Comparison of ENCODE assay signal across 1 cellular context in genomic region chr3:45137656-45138181, GRCh38.
A peak's percentile ranks its signal among the peaks of the same experiment; 100 is the strongest.
TF ChIP-seq lines count a peak whose summit lies in the region.

No MANE protein-coding gene starts in this region.

TF ChIP-seq in K562, 482 proteins besides CTCF, POLR2A, EP300 and RAD21 (continued from another document and continues in another):
- TF ChIP-seq TEAD1 (CRISPR knock-in tag; IDR thresholded peaks at IDR 0.05) (peak in 1 of 2 experiments; percentile 80; a peak in 2 of 4 replicates), ESRRB (CRISPR knock-in tag; IDR thresholded peaks at IDR 0.05; ENCODE audit: borderline replicate concordance) (no peak), DDX20 (tag; IDR thresholded peaks at IDR 0.05; ENCODE audit: low read depth) (0 out of 2 replicates have a peak, but pooled peaks have one; percentile 33), IRF1 (CRISPR knock-in tag; IDR thresholded peaks at IDR 0.05; ENCODE audit: borderline replicate concordance) (no peak), ZNF347 (CRISPR knock-in tag; IDR thresholded peaks at IDR 0.05; ENCODE audit: low read depth) (no peak), SLC30A9 (CRISPR knock-in tag; IDR thresholded peaks at IDR 0.05) (no peak), CBX8 (IDR thresholded peaks at IDR 0.05; ENCODE audit: borderline replicate concordance, extremely low read depth, low read depth, low read length, poor library complexity, severe bottlenecking) (no peak), WHSC1 (IDR thresholded peaks at IDR 0.05; ENCODE audit: low read length) (no peak), ZNF79 (CRISPR knock-in tag; IDR thresholded peaks at IDR 0.05; ENCODE audit: low read depth) (no peak), RBM39 (optimal IDR thresholded peaks at IDR 0.05; ENCODE audit: low read depth, low read length) (no peak), ZNF695 (CRISPR knock-in tag; IDR thresholded peaks at IDR 0.05) (no peak), ZNF507 (tag; conservative IDR thresholded peaks at IDR 0.05) (no peak), TCF3 (CRISPR knock-in tag; IDR thresholded peaks at IDR 0.05) (peak; percentile 98), ZNF253 (CRISPR knock-in tag; conservative IDR thresholded peaks at IDR 0.05) (no peak), MLX (CRISPR knock-in tag; conservative IDR thresholded peaks at IDR 0.05) (no peak), NELFE (IDR thresholded peaks at IDR 0.05; ENCODE audit: insufficient read depth, insufficient read length) (no peak), HNRNPK (IDR thresholded peaks at IDR 0.05; ENCODE audit: low read depth, low read length, poor library complexity, severe bottlenecking) (no peak), FOXK1 (CRISPR knock-in tag; IDR thresholded peaks at IDR 0.05; ENCODE audit: borderline replicate concordance) (no peak), SMARCB1 (IDR thresholded peaks at IDR 0.05; ENCODE audit: insufficient read length, low read depth) (no peak), BRD9 (IDR thresholded peaks at IDR 0.05; ENCODE audit: low read depth, partially characterized antibody) (peak; percentile 89), JUND (IDR thresholded peaks at IDR 0.05; ENCODE audit: borderline replicate concordance, low read depth, low read length) (peak; percentile 81), JUND (tag; IDR thresholded peaks at IDR 0.05; ENCODE audit: borderline replicate concordance, low read depth, low read length) (peak; percentile 62; the same call in 2 of the 3 replicates), FOS (IDR thresholded peaks at IDR 0.05; ENCODE audit: extremely low read depth, insufficient read length) (no peak), MCM2 (IDR thresholded peaks at IDR 0.05; ENCODE audit: low read depth) (no peak), ZNF3 (CRISPR knock-in tag; IDR thresholded peaks at IDR 0.05) (no peak), ZNF785 (CRISPR knock-in tag; IDR thresholded peaks at IDR 0.05) (no peak), BRD4 (IDR thresholded peaks at IDR 0.05) (no peak; the same call in 1 of the 2 replicates), KLF1 (tag; IDR thresholded peaks at IDR 0.05) (0 out of 2 replicates have a peak, but pooled peaks have one; percentile 20), ZKSCAN8 (CRISPR knock-in tag; IDR thresholded peaks at IDR 0.05) (peak; percentile 79; the same call in 1 of the 2 replicates), CC2D1A (IDR thresholded peaks at IDR 0.05) (peak; percentile 96; the same call in 1 of the 2 replicates), ATF2 (CRISPR knock-in tag; IDR thresholded peaks at IDR 0.05) (no peak), HSF4 (CRISPR knock-in tag; IDR thresholded peaks at IDR 0.05; ENCODE audit: borderline replicate concordance) (no peak), CBFB (CRISPR knock-in tag; IDR thresholded peaks at IDR 0.05) (no peak), ZNF77 (CRISPR knock-in tag; IDR thresholded peaks at IDR 0.05) (no peak), SIX5 (IDR thresholded peaks at IDR 0.05; ENCODE audit: borderline replicate concordance in 1 of 2, insufficient read depth in 1 of 2, low read depth in 1 of 2, low read length in 2 of 2) (no peak), SETDB1 (IDR thresholded peaks at IDR 0.05; ENCODE audit: low read length) (no peak), PHB2 (IDR thresholded peaks at IDR 0.05; ENCODE audit: low read depth) (peak; percentile 93), MED1 (CRISPR knock-in tag; IDR thresholded peaks at IDR 0.05; ENCODE audit: borderline replicate concordance) (no peak), PPARD (CRISPR knock-in tag; IDR thresholded peaks at IDR 0.05) (no peak), ZNF23 (CRISPR knock-in tag; IDR thresholded peaks at IDR 0.05) (no peak), HMG20A (CRISPR knock-in tag; conservative IDR thresholded peaks at IDR 0.05) (no peak), TBL1XR1 (IDR thresholded peaks at IDR 0.05; ENCODE audit: low read length in 2 of 2) (peak; percentile 81 to 86; a peak in 3 of 4 replicates), RREB1 (CRISPR knock-in tag; IDR thresholded peaks at IDR 0.05) (no peak), USF2 (CRISPR knock-in tag; IDR thresholded peaks at IDR 0.05) (no peak), NUFIP1 (IDR thresholded peaks at IDR 0.05; ENCODE audit: partially characterized antibody) (no peak)
- TF ChIP-seq, protein P1, sequence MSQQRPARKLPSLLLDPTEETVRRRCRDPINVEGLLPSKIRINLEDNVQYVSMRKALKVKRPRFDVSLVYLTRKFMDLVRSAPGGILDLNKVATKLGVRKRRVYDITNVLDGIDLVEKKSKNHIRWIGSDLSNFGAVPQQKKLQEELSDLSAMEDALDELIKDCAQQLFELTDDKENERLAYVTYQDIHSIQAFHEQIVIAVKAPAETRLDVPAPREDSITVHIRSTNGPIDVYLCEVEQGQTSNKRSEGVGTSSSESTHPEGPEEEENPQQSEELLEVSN (IDR thresholded peaks at IDR 0.05; ENCODE audit: borderline replicate concordance in 1 of 2, extremely low read depth in 1 of 2, insufficient read depth in 1 of 2, insufficient read length in 1 of 2, low read depth in 1 of 2, low read length in 1 of 2, poor library complexity in 1 of 2, severe bottlenecking in 1 of 2) = peak in 1 of 2 experiments; percentile 41
- TF ChIP-seq, protein P2, sequence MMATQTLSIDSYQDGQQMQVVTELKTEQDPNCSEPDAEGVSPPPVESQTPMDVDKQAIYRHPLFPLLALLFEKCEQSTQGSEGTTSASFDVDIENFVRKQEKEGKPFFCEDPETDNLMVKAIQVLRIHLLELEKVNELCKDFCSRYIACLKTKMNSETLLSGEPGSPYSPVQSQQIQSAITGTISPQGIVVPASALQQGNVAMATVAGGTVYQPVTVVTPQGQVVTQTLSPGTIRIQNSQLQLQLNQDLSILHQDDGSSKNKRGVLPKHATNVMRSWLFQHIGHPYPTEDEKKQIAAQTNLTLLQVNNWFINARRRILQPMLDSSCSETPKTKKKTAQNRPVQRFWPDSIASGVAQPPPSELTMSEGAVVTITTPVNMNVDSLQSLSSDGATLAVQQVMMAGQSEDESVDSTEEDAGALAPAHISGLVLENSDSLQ (IDR thresholded peaks at IDR 0.05) = peak; percentile 83
- TF ChIP-seq, protein P3, sequence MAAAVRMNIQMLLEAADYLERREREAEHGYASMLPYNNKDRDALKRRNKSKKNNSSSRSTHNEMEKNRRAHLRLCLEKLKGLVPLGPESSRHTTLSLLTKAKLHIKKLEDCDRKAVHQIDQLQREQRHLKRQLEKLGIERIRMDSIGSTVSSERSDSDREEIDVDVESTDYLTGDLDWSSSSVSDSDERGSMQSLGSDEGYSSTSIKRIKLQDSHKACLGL (CRISPR knock-in tag; IDR thresholded peaks at IDR 0.05; ENCODE audit: borderline replicate concordance, poor library complexity, severe bottlenecking) = no peak
- TF ChIP-seq, protein P4, sequence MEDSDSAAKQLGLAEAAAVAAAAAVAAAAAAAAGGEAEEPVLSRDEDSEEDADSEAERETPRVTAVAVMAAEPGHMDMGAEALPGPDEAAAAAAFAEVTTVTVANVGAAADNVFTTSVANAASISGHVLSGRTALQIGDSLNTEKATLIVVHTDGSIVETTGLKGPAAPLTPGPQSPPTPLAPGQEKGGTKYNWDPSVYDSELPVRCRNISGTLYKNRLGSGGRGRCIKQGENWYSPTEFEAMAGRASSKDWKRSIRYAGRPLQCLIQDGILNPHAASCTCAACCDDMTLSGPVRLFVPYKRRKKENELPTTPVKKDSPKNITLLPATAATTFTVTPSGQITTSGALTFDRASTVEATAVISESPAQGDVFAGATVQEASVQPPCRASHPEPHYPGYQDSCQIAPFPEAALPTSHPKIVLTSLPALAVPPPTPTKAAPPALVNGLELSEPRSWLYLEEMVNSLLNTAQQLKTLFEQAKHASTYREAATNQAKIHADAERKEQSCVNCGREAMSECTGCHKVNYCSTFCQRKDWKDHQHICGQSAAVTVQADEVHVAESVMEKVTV (CRISPR knock-in tag; IDR thresholded peaks at IDR 0.05) = no peak
- TF ChIP-seq, protein P5, sequence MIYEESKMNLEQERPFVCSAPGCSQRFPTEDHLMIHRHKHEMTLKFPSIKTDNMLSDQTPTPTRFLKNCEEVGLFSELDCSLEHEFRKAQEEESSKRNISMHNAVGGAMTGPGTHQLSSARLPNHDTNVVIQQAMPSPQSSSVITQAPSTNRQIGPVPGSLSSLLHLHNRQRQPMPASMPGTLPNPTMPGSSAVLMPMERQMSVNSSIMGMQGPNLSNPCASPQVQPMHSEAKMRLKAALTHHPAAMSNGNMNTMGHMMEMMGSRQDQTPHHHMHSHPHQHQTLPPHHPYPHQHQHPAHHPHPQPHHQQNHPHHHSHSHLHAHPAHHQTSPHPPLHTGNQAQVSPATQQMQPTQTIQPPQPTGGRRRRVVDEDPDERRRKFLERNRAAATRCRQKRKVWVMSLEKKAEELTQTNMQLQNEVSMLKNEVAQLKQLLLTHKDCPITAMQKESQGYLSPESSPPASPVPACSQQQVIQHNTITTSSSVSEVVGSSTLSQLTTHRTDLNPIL (CRISPR knock-in tag; IDR thresholded peaks at IDR 0.05) = no peak
